In the genomic region with DNA sequence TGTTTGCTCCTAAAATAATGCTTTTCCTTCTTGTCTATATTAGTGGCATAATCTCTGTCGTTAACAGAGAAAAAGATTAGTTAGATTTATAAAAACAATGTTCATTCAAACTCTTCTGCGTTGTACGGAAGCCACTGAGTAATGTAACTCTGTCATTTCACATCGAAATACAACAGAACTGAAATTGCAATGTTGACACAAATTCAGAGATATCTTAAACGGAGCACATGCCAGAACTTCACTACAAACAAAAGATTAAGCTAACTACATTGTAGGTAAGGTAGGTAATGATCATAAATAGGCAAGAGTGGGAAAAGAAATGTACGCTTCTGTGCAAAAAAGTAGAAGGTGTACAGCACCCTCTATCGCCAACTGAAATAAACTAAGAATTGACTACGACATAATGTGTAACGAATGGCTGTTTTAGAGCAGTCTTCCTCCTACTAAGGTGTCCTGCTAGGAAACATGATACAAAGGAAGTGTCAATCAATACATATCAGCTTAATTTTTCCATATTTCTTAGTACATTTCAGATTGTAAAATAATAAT, we compare ENCODE assay signal across 19 cellular contexts. TPM values are rescaled to one million over a fixed set of nuclear protein-coding genes. Genes with fewer than 3 reads are reported as not detected.
DNase-seq lines count a peak whose midpoint lies in the region; ATAC-seq and TF ChIP-seq lines count a peak whose summit lies in the region.
"Had no signal": no experiment of that assay in that cellular context is flagged by ENCODE, and none has a peak within 500 bp of the region (broad histone marks: within the 10 kb centered on the region; RNA-seq: fewer than 3 reads in every experiment).

No MANE protein-coding gene starts in this region.

- no peaks in the 10 kb centered on the region for H3K79me2 ChIP-seq in DND-41 (ENCODE audit: insufficient read depth, low read length)

- H3K27ac ChIP-seq in DND-41 (ENCODE audit: low read length) (no peak overlapping the region), liver (ENCODE audit: low read depth in 1 of 2, low read length in 2 of 2) (no peak overlapping the region), caudate nucleus (ENCODE audit: low read depth, low read length) (no peak overlapping the region)
- H3K27ac ChIP-seq: BLaER1, brain microvascular endothelial cell had no signal

- ATAC-seq in DND-41 (ENCODE audit: insufficient read depth, low read depth) = no peak
- no peak for ATAC-seq in GM21360 (IDR thresholded peaks at IDR 0.05; ENCODE audit: unreplicated experiment)
- no peak for ATAC-seq in GM21529 (IDR thresholded peaks at IDR 0.05; ENCODE audit: unreplicated experiment)

- TF ChIP-seq RAD21 in liver (IDR thresholded peaks at IDR 0.05) = peak; percentile 20 to 23

- H3K9me3 ChIP-seq in DND-41 (ENCODE audit: insufficient read depth, low read length, severe bottlenecking) = no peaks in the 10 kb centered on the region
- no peaks in the 10 kb centered on the region for H3K9me3 ChIP-seq in liver (ENCODE audit: control insufficient read depth in 4 of 4, low read length in 3 of 4)
- H3K9me3 ChIP-seq: BLaER1 had no signal

- H3K4me1 ChIP-seq in DND-41 (ENCODE audit: insufficient read depth, low read length) = no peaks in the 10 kb centered on the region
- peaks cover 0 to 9% (median 0%) of the 10 kb centered on the region in 4 donors for H3K4me1 ChIP-seq in liver (ENCODE audit: control insufficient read depth in 4 of 4, insufficient read depth in 4 of 4, low read length in 3 of 4)
- H3K4me1 ChIP-seq: BLaER1 had no signal

- WGBS in liver = 73% methylated on average over 9 of the region's 9 CpGs

- DNase-seq in DND-41 (no peak), MV-4-11 (lab: John Stamatoyannopoulos, UW) (peak; percentile 20), amniotic epithelial cell (ENCODE audit: low read depth) (peak; percentile 48), caudate nucleus (lab: John Stamatoyannopoulos, UW) (no peak), NCI-H1048 (lab: John Stamatoyannopoulos, UW) (no peak)
- DNase-seq: activated CD8-positive, alpha-beta memory T cell treated with anti-CD3 and anti-CD28 coated beads for 24 hours; activated effector memory CD4-positive, alpha-beta T cell treated with Interleukin-2 at 50 U/mL for 16 hours; brain microvascular endothelial cell; DMS79; naive B cell; NCI-H1105 treated with DMSO at 0.1 percent for 48 hours; NCI-H446 treated with DMSO at 0.1 percent for 48 hours; retina; stimulated activated CD4-positive, alpha-beta T cell treated with anti-CD3 and anti-CD28 coated beads, Interleukin-2, amount 100 ng/mL, for 48 hours; T1000 had no signal

- TF ChIP-seq CTCF in DND-41 (IDR thresholded peaks at IDR 0.05; ENCODE audit: borderline replicate concordance, extremely low read depth, low read length, poor library complexity, severe bottlenecking) (peak; percentile 30), liver (IDR thresholded peaks at IDR 0.05; ENCODE audit: low read depth, low read length, missing input control) (no peak)

- no peak overlapping the region for H3K4me2 ChIP-seq in DND-41 (ENCODE audit: insufficient read depth, low read length)
- H3K4me2 ChIP-seq: BLaER1 had no signal

- H3K9ac ChIP-seq in DND-41 (ENCODE audit: low read depth, low read length) (no peak overlapping the region), liver (ENCODE audit: low read depth in 1 of 2, low read length in 2 of 2) (no peak overlapping the region)
- H3K9ac ChIP-seq: BLaER1 had no signal

- H3K36me3 ChIP-seq in DND-41 (ENCODE audit: insufficient read depth, low read length) = peaks cover 10% of the 10 kb centered on the region; the same call in 1 of the 2 replicates
- no peaks in the 10 kb centered on the region for H3K36me3 ChIP-seq in liver (ENCODE audit: control insufficient read depth in 4 of 4, insufficient read depth in 3 of 4, low read depth in 1 of 4, low read length in 3 of 4)
- H3K36me3 ChIP-seq: BLaER1 had no signal

- no peaks in the 10 kb centered on the region for H3K27me3 ChIP-seq in DND-41 (ENCODE audit: insufficient read depth, low read length, poor library complexity)
- H3K27me3 ChIP-seq in liver (ENCODE audit: control insufficient read depth in 4 of 4, insufficient read depth in 4 of 4, low read length in 3 of 4) = no peaks in the 10 kb centered on the region
- H3K27me3 ChIP-seq: BLaER1, brain microvascular endothelial cell had no signal

- H4K20me1 ChIP-seq in DND-41 (ENCODE audit: insufficient read depth, low read length) = no peaks in the 10 kb centered on the region
- H4K20me1 ChIP-seq: BLaER1 had no signal

- H2AFZ ChIP-seq in DND-41 (ENCODE audit: low read depth, low read length) = no peak overlapping the region

- H3K4me3 ChIP-seq in DND-41 (ENCODE audit: low read depth in 1 of 2, low read length in 2 of 2) (no peak overlapping the region), liver (ENCODE audit: low read depth in 1 of 3, low read length in 3 of 3) (no peak overlapping the region)
- H3K4me3 ChIP-seq: BLaER1 had no signal

TF ChIP-seq in liver, 16 proteins besides CTCF, POLR2A, EP300 and RAD21:
- TF ChIP-seq SP1 (IDR thresholded peaks at IDR 0.05) (no peak), NR2F2 (IDR thresholded peaks at IDR 0.05) (no peak), FOXA1 (IDR thresholded peaks at IDR 0.05) (no peak), RXRA (IDR thresholded peaks at IDR 0.05) (no peak), FOXA2 (IDR thresholded peaks at IDR 0.05) (no peak), GABPA (IDR thresholded peaks at IDR 0.05 in 1 of 2, conservative IDR thresholded peaks at IDR 0.05 in 1 of 2) (no peak), JUND (IDR thresholded peaks at IDR 0.05) (no peak), EGR1 (IDR thresholded peaks at IDR 0.05; ENCODE audit: low read depth in 2 of 2) (no peak), TAF1 (conservative IDR thresholded peaks at IDR 0.05) (no peak), YY1 (IDR thresholded peaks at IDR 0.05) (no peak), HNF4G (IDR thresholded peaks at IDR 0.05) (no peak), HNF4A (conservative IDR thresholded peaks at IDR 0.05) (no peak)
- TF ChIP-seq, protein P1, sequence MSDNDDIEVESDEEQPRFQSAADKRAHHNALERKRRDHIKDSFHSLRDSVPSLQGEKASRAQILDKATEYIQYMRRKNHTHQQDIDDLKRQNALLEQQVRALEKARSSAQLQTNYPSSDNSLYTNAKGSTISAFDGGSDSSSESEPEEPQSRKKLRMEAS (IDR thresholded peaks at IDR 0.05) = no peak
- TF ChIP-seq, protein P2, sequence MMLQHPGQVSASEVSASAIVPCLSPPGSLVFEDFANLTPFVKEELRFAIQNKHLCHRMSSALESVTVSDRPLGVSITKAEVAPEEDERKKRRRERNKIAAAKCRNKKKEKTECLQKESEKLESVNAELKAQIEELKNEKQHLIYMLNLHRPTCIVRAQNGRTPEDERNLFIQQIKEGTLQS (IDR thresholded peaks at IDR 0.05) = no peak
- TF ChIP-seq, protein P3, sequence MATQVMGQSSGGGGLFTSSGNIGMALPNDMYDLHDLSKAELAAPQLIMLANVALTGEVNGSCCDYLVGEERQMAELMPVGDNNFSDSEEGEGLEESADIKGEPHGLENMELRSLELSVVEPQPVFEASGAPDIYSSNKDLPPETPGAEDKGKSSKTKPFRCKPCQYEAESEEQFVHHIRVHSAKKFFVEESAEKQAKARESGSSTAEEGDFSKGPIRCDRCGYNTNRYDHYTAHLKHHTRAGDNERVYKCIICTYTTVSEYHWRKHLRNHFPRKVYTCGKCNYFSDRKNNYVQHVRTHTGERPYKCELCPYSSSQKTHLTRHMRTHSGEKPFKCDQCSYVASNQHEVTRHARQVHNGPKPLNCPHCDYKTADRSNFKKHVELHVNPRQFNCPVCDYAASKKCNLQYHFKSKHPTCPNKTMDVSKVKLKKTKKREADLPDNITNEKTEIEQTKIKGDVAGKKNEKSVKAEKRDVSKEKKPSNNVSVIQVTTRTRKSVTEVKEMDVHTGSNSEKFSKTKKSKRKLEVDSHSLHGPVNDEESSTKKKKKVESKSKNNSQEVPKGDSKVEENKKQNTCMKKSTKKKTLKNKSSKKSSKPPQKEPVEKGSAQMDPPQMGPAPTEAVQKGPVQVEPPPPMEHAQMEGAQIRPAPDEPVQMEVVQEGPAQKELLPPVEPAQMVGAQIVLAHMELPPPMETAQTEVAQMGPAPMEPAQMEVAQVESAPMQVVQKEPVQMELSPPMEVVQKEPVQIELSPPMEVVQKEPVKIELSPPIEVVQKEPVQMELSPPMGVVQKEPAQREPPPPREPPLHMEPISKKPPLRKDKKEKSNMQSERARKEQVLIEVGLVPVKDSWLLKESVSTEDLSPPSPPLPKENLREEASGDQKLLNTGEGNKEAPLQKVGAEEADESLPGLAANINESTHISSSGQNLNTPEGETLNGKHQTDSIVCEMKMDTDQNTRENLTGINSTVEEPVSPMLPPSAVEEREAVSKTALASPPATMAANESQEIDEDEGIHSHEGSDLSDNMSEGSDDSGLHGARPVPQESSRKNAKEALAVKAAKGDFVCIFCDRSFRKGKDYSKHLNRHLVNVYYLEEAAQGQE (IDR thresholded peaks at IDR 0.05) = no peak
- TF ChIP-seq, protein P4, sequence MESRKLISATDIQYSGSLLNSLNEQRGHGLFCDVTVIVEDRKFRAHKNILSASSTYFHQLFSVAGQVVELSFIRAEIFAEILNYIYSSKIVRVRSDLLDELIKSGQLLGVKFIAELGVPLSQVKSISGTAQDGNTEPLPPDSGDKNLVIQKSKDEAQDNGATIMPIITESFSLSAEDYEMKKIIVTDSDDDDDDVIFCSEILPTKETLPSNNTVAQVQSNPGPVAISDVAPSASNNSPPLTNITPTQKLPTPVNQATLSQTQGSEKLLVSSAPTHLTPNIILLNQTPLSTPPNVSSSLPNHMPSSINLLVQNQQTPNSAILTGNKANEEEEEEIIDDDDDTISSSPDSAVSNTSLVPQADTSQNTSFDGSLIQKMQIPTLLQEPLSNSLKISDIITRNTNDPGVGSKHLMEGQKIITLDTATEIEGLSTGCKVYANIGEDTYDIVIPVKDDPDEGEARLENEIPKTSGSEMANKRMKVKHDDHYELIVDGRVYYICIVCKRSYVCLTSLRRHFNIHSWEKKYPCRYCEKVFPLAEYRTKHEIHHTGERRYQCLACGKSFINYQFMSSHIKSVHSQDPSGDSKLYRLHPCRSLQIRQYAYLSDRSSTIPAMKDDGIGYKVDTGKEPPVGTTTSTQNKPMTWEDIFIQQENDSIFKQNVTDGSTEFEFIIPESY (IDR thresholded peaks at IDR 0.05) = no peak

RNA-seq across cellular contexts. Expression of a gene that starts 56.6 kb away (rescaled TPM):
- total RNA-seq in liver = 1 to 10 TPM in 1 of 2 donors, under 1 TPM in 1; 0.89 to 3.1 TPM
- polyA plus RNA-seq in liver = under 1 TPM; 0.20 to 0.96 TPM

Comparison
In these comparisons a context has a peak if more than half of its experiments do, and no peak if none do; other contexts are left out.
1. DNase-seq: peak in MV-4-11 (single experiment) and amniotic epithelial cell (single experiment); none in DND-41 (single experiment), caudate nucleus (0 of 61) and NCI-H1048 (single experiment).